Comparison of ENCODE assay signal across 1 cellular context in genomic region chr3:194905696-194906095, GRCh38.
TF ChIP-seq lines count a peak whose summit lies in the region.

No MANE protein-coding gene starts in this region.

TF ChIP-seq in HepG2, 621 proteins besides CTCF, POLR2A, EP300 and RAD21 (continued from another document):
- TF ChIP-seq ZBTB10 (CRISPR knock-in tag; IDR thresholded peaks at IDR 0.05; ENCODE audit: borderline replicate concordance), result no peak
- TF ChIP-seq TOPORS (CRISPR knock-in tag; IDR thresholded peaks at IDR 0.05), result no peak
- TF ChIP-seq RBFOX2 (IDR thresholded peaks at IDR 0.05; ENCODE audit: low read depth, low read length), result no peak
- TF ChIP-seq ZNF549 (CRISPR knock-in tag; IDR thresholded peaks at IDR 0.05), result no peak
- TF ChIP-seq ZNF543 (CRISPR knock-in tag; IDR thresholded peaks at IDR 0.05), result no peak
